11 cellular contexts compared by ENCODE assay signal in genomic region chr6:139977887-139978332, GRCh38.
DNase-seq lines count a peak whose midpoint lies in the region; ATAC-seq and TF ChIP-seq lines count a peak whose summit lies in the region.
"Had no signal": no experiment of that assay in that cellular context is flagged by ENCODE, and none has a peak within 500 bp of the region (broad histone marks: within the 10 kb centered on the region; RNA-seq: fewer than 3 reads in every experiment).

No MANE protein-coding gene starts in this region.

- DNase-seq in A172 (ENCODE audit: low spot score) (peak; percentile 58), chondrocyte (ENCODE audit: low spot score) (no peak), mesenchymal stem cell (peak; percentile 92), amygdala (lab: John Stamatoyannopoulos, UW) (no peak), OCI-M2 (lab: John Stamatoyannopoulos, UW; ENCODE audit: unreplicated experiment) (no peak)
- no peak for DNase-seq in activated naive CD4-positive, alpha-beta T cell treated with anti-CD3 and anti-CD28 coated beads, Interleukin-2, amount 50 U/mL, for 72 hours (ENCODE audit: low spot score in 2 of 2)
- DNase-seq: activated CD4-positive, alpha-beta T cell treated with anti-CD3 and anti-CD28 coated beads for 1 hour; activated naive CD8-positive, alpha-beta T cell treated with anti-CD3 and anti-CD28 coated beads, Interleukin-2, amount 50 U/mL, for 24 hours had no signal

- peak overlapping the region; percentile 35 to 82 for H3K4ac ChIP-seq in mesenchymal stem cell (ENCODE audit: low read depth in 1 of 2, low read length in 2 of 2)

- no peak overlapping the region for H3K14ac ChIP-seq in mesenchymal stem cell (ENCODE audit: low read length in 2 of 2)

- no peak overlapping the region for H3K4me3 ChIP-seq in HUES48 (ENCODE audit: low read depth, low read length)
- no peak overlapping the region for H3K4me3 ChIP-seq in mesenchymal stem cell (ENCODE audit: insufficient read depth in 1 of 2, low read depth in 1 of 2, low read length in 2 of 2)
- H3K4me3 ChIP-seq: BLaER1 had no signal

- H3K27me3 ChIP-seq in HUES48 (ENCODE audit: control insufficient read depth, insufficient read depth, low read length) (no peaks in the 10 kb centered on the region), mesenchymal stem cell (ENCODE audit: control insufficient read depth in 1 of 2, insufficient read depth in 1 of 2, low read length in 2 of 2) (no peaks in the 10 kb centered on the region)
- H3K27me3 ChIP-seq: BLaER1 had no signal

- no peak overlapping the region for H3K4me3 Mint-ChIP-seq in chondrocyte (ENCODE audit: unreplicated experiment)
- H3K4me3 Mint-ChIP-seq: activated naive CD8-positive, alpha-beta T cell treated with anti-CD3 and anti-CD28 coated beads, Interleukin-2, amount 50 U/mL, for 24 hours had no signal

- H2AK5ac ChIP-seq in mesenchymal stem cell (ENCODE audit: low read length, severe bottlenecking), result peak overlapping the region; percentile 99

- H3K36me3 Mint-ChIP-seq in chondrocyte (ENCODE audit: low read depth), result peaks cover 2% of the 10 kb centered on the region
- H3K36me3 Mint-ChIP-seq in activated naive CD4-positive, alpha-beta T cell treated with anti-CD3 and anti-CD28 coated beads, Interleukin-2, amount 50 U/mL, for 72 hours, result no peaks in the 10 kb centered on the region

- ATAC-seq in activated naive CD4-positive, alpha-beta T cell treated with anti-CD3 and anti-CD28 coated beads, Interleukin-2, amount 50 U/mL, for 72 hours, result no peak
- ATAC-seq in HG03457 (IDR thresholded peaks at IDR 0.05; ENCODE audit: unreplicated experiment), result no peak
- ATAC-seq: activated naive CD8-positive, alpha-beta T cell treated with anti-CD3 and anti-CD28 coated beads, Interleukin-2, amount 50 U/mL, for 24 hours had no signal

- peaks cover 86% of the 10 kb centered on the region for H3K4me1 Mint-ChIP-seq in chondrocyte (ENCODE audit: low read depth)
- H3K4me1 Mint-ChIP-seq: activated naive CD8-positive, alpha-beta T cell treated with anti-CD3 and anti-CD28 coated beads, Interleukin-2, amount 50 U/mL, for 24 hours had no signal

- no peak overlapping the region for H3K23ac ChIP-seq in mesenchymal stem cell (ENCODE audit: low read length in 2 of 2)

- H3K27ac ChIP-seq in HUES48 (ENCODE audit: low read depth, low read length), result peak overlapping the region; percentile 3
- H3K27ac ChIP-seq in mesenchymal stem cell (ENCODE audit: low read length, poor library complexity, severe bottlenecking), result peak overlapping the region; percentile 76
- H3K27ac ChIP-seq: BLaER1 had no signal

- H4K8ac ChIP-seq in mesenchymal stem cell (ENCODE audit: low read length), result peak overlapping the region; percentile 82

- peak overlapping the region; percentile 34 for H3K27ac Mint-ChIP-seq in chondrocyte (ENCODE audit: unreplicated experiment)
- H3K27ac Mint-ChIP-seq in activated naive CD4-positive, alpha-beta T cell treated with anti-CD3 and anti-CD28 coated beads, Interleukin-2, amount 50 U/mL, for 72 hours, result no peak overlapping the region
- H3K27ac Mint-ChIP-seq: activated naive CD8-positive, alpha-beta T cell treated with anti-CD3 and anti-CD28 coated beads, Interleukin-2, amount 50 U/mL, for 24 hours had no signal

- no peak overlapping the region for H2BK15ac ChIP-seq in mesenchymal stem cell (ENCODE audit: low read depth, poor library complexity, severe bottlenecking)

- no peak overlapping the region for H3K4me2 ChIP-seq in mesenchymal stem cell (ENCODE audit: low read length, poor library complexity, severe bottlenecking)
- H3K4me2 ChIP-seq: BLaER1 had no signal

- H3K79me1 ChIP-seq in mesenchymal stem cell (replicated peaks; ENCODE audit: low read length, poor library complexity, severe bottlenecking), result no peaks in the 10 kb centered on the region

- no peak overlapping the region for H2AFZ ChIP-seq in mesenchymal stem cell (ENCODE audit: low read depth, low read length)

- WGBS in mesenchymal stem cell, result 0% methylated on average over 2 of the region's 2 CpGs

- peak overlapping the region; percentile 86 for H2BK5ac ChIP-seq in mesenchymal stem cell (ENCODE audit: low read depth, low read length, poor library complexity, severe bottlenecking)

- TF ChIP-seq CTCF in chondrocyte (IDR thresholded peaks at IDR 0.05), result no peak

- no peaks in the 10 kb centered on the region for H3K36me3 ChIP-seq in HUES48 (ENCODE audit: control insufficient read depth, insufficient read depth, low read length)
- H3K36me3 ChIP-seq in mesenchymal stem cell (ENCODE audit: control insufficient read depth in 1 of 2, insufficient read depth in 2 of 2, low read depth in 1 of 2, low read length in 2 of 2), result no peaks in the 10 kb centered on the region
- H3K36me3 ChIP-seq: BLaER1 had no signal

- peaks cover 17% of the 10 kb centered on the region for H3K4me1 ChIP-seq in HUES48 (ENCODE audit: control insufficient read depth, insufficient read depth, low read length)
- H3K4me1 ChIP-seq in mesenchymal stem cell (ENCODE audit: control insufficient read depth, insufficient read depth, low read depth, low read length), result peaks cover 1% of the 10 kb centered on the region

- H3K18ac ChIP-seq in mesenchymal stem cell (ENCODE audit: low read depth in 1 of 2, low read length in 2 of 2), result peak overlapping the region; percentile 78 to 89

- peak overlapping the region; percentile 61 for H4K91ac ChIP-seq in mesenchymal stem cell (ENCODE audit: low read length)

- H2BK12ac ChIP-seq in mesenchymal stem cell (ENCODE audit: low read length in 2 of 2), result peak overlapping the region; percentile 77 to 89

- H3K9ac ChIP-seq in HUES48 (ENCODE audit: low read depth, low read length) (no peak overlapping the region), mesenchymal stem cell (ENCODE audit: low read length) (peak overlapping the region; percentile 42)
- H3K9ac ChIP-seq: BLaER1 had no signal

- H2BK120ac ChIP-seq in mesenchymal stem cell (ENCODE audit: low read depth, low read length), result peak overlapping the region; percentile 73

- H3K9me3 Mint-ChIP-seq in chondrocyte (ENCODE audit: low read depth), result peaks cover 8% of the 10 kb centered on the region
- no peaks in the 10 kb centered on the region for H3K9me3 Mint-ChIP-seq in activated naive CD4-positive, alpha-beta T cell treated with anti-CD3 and anti-CD28 coated beads, Interleukin-2, amount 50 U/mL, for 72 hours
- H3K9me3 Mint-ChIP-seq: activated naive CD8-positive, alpha-beta T cell treated with anti-CD3 and anti-CD28 coated beads, Interleukin-2, amount 50 U/mL, for 24 hours had no signal

- H3K27me3 Mint-ChIP-seq in chondrocyte (ENCODE audit: low read depth), result no peaks in the 10 kb centered on the region

- H3K9me3 ChIP-seq in HUES48 (ENCODE audit: control insufficient read depth, insufficient read depth, low read length), result no peaks in the 10 kb centered on the region
- no peaks in the 10 kb centered on the region for H3K9me3 ChIP-seq in mesenchymal stem cell (ENCODE audit: control insufficient read depth, low read length)
- H3K9me3 ChIP-seq: BLaER1 had no signal

Comparison
In these comparisons a context has a peak if more than half of its experiments do, and no peak if none do; other contexts are left out.
1. DNase-seq: peak in A172 (single experiment) and mesenchymal stem cell (single experiment); none in chondrocyte (single experiment), activated naive CD4-positive, alpha-beta T cell treated with anti-CD3 and anti-CD28 coated beads, Interleukin-2, amount 50 U/mL, for 72 hours (0 of 2), amygdala (0 of 56) and OCI-M2 (single experiment).